ENCODE assay signal across 8 cellular contexts in genomic region chr4:99723555-99724450, GRCh38.
DNase-seq lines count a peak whose midpoint lies in the region; ATAC-seq, FAIRE-seq and TF ChIP-seq lines count a peak whose summit lies in the region.

No MANE protein-coding gene starts in this region.

- no peak overlapping the region for H2AFZ ChIP-seq in IMR-90 (replicated peaks; ENCODE audit: low read length, poor library complexity)

- no peak for TF ChIP-seq EP300 in suprapubic skin (IDR thresholded peaks at IDR 0.05)

- no peaks in the 10 kb centered on the region for H4K20me1 ChIP-seq in IMR-90 (ENCODE audit: insufficient read depth, low read length)

- no peak overlapping the region for H3K27ac ChIP-seq in IMR-90 (ENCODE audit: insufficient read depth, low read length)
- H3K27ac ChIP-seq in kidney (ENCODE audit: low read depth in 2 of 2, low read length in 2 of 2), result peak overlapping the region in 1 of 2 donors; percentile 49
- peak overlapping the region; percentile 18 for H3K27ac ChIP-seq in suprapubic skin
- no peak overlapping the region for H3K27ac ChIP-seq in naive thymus-derived CD4-positive, alpha-beta T cell (ENCODE audit: low read depth, low read length)

- no TSS peak for BruUV-seq in IMR-90 (replicated peaks; lab: Mats Ljungman, UMichigan)

- H2BK5ac ChIP-seq in IMR-90 (ENCODE audit: low read depth, low read length, poor library complexity, severe bottlenecking), result peak overlapping the region; percentile 41

- peak overlapping the region; percentile 52 for H3K4me2 ChIP-seq in IMR-90 (ENCODE audit: low read depth, low read length)

- peaks cover 0 to 13% (median 9%) of the 10 kb centered on the region in 5 donors for H3K27me3 Mint-ChIP-seq in naive thymus-derived CD4-positive, alpha-beta T cell

- H2BK15ac ChIP-seq in IMR-90 (ENCODE audit: low read depth, low read length), result no peak overlapping the region

- H3K4me3 ChIP-seq in AG09309 (ENCODE audit: control insufficient read depth, low read depth, low read length), result no peak overlapping the region
- no peak overlapping the region for H3K4me3 ChIP-seq in IMR-90 (ENCODE audit: insufficient read depth, low read depth, low read length)
- H3K4me3 ChIP-seq in astrocyte of the spinal cord (ENCODE audit: low read depth, low read length), result no peak overlapping the region
- H3K4me3 ChIP-seq in kidney (ENCODE audit: low read length in 2 of 2), result no peak overlapping the region
- no peak overlapping the region for H3K4me3 ChIP-seq in suprapubic skin
- no peak overlapping the region for H3K4me3 ChIP-seq in naive thymus-derived CD4-positive, alpha-beta T cell (ENCODE audit: low read length)

- H3K9me3 ChIP-seq in IMR-90 (ENCODE audit: control insufficient read depth, insufficient read depth, low read length) (no peaks in the 10 kb centered on the region), kidney (ENCODE audit: control insufficient read depth in 1 of 2, low read length in 2 of 2) (no peaks in the 10 kb centered on the region), suprapubic skin (no peaks in the 10 kb centered on the region)
- H3K9me3 ChIP-seq in naive thymus-derived CD4-positive, alpha-beta T cell (ENCODE audit: control insufficient read depth in 2 of 3, low read length in 3 of 3), result no peaks in the 10 kb centered on the region

- H3K79me1 ChIP-seq in IMR-90 (ENCODE audit: low read depth in 1 of 2, low read length in 2 of 2), result no peaks in the 10 kb centered on the region

- CTCF ChIA-PET in IMR-90 (lab: Yijun Ruan, JAX), result interaction anchor here (0.5 to 1.7 kb wide), 7 partner anchors 9 to 261 kb away, joined by 3 to 6 read pairs (median 3); no protein-coding TSS in a partner anchor
- CTCF ChIA-PET in naive thymus-derived CD4-positive, alpha-beta T cell (lab: Charles Lee), result interaction anchor here (0.9 kb wide), 1 partner anchor 225 kb away, joined by 3 read pairs; no protein-coding TSS in a partner anchor

- no peaks in the 10 kb centered on the region for H3K9me1 ChIP-seq in IMR-90 (ENCODE audit: insufficient read depth, low read length)

- no peak overlapping the region for H4K91ac ChIP-seq in IMR-90 (ENCODE audit: insufficient read depth, low read depth, low read length)

- H3K4me1 Mint-ChIP-seq in naive thymus-derived CD4-positive, alpha-beta T cell, result no peaks in the 10 kb centered on the region

- in situ Hi-C loops in IMR-90 (cut with MboI; ENCODE audit: low sequenced_read_pairs), result no loop called here
- in situ Hi-C loops in astrocyte of the spinal cord (cut with HindIII; ENCODE audit: low sequenced_read_pairs), result no loop called here

- H3K36me3 Mint-ChIP-seq in naive thymus-derived CD4-positive, alpha-beta T cell, result no peaks in the 10 kb centered on the region

- H2BK20ac ChIP-seq in IMR-90 (ENCODE audit: low read depth, low read length), result peak overlapping the region; percentile 22; the same call in 1 of the 2 replicates

- DNase-seq in AG09309 (ENCODE audit: low read depth) (peak; percentile 10), IMR-90 (peak; percentile 88), astrocyte of the spinal cord (ENCODE audit: low read depth, low spot score) (peak; percentile 54), kidney (no peak), suprapubic skin (ENCODE audit: low spot score in 2 of 2) (no peak)
- no peak for DNase-seq in naive thymus-derived CD4-positive, alpha-beta T cell

- POLR2A ChIA-PET in IMR-90 (lab: Charles Lee; ENCODE audit: unreplicated experiment), result interaction anchor here (0.6 kb wide), 1 partner anchor 55 kb away, joined by 3 read pairs; no protein-coding TSS in a partner anchor
- POLR2A ChIA-PET in naive thymus-derived CD4-positive, alpha-beta T cell (lab: Charles Lee), result no interaction called here

- peak; percentile 56 for FAIRE-seq in kidney (lab: Jason Lieb, UNC)

- no peak overlapping the region for H4K8ac ChIP-seq in IMR-90 (ENCODE audit: low read depth in 2 of 2, low read length in 2 of 2)

- no peak overlapping the region for H2AK5ac ChIP-seq in IMR-90 (ENCODE audit: low read depth, low read length)

- H3K23ac ChIP-seq in IMR-90 (ENCODE audit: low read depth, low read length), result no peak overlapping the region

- H3K27ac Mint-ChIP-seq in naive thymus-derived CD4-positive, alpha-beta T cell, result no peak overlapping the region

- peaks cover 0 to 6% (median 0%) of the 10 kb centered on the region in 11 donors for H3K9me3 Mint-ChIP-seq in naive thymus-derived CD4-positive, alpha-beta T cell

- no peak overlapping the region for H3K4me3 Mint-ChIP-seq in naive thymus-derived CD4-positive, alpha-beta T cell

- no peak overlapping the region for H2AK9ac ChIP-seq in IMR-90 (replicated peaks; ENCODE audit: low read depth, low read length, poor library complexity)

- TF ChIP-seq POLR2A in IMR-90 (IDR thresholded peaks at IDR 0.05; ENCODE audit: low read depth, low read length), result no peak
- TF ChIP-seq POLR2A in suprapubic skin (IDR thresholded peaks at IDR 0.05), result no peak
- TF ChIP-seq POLR2A in GM18505 (IDR thresholded peaks at IDR 0.05; ENCODE audit: borderline replicate concordance, extremely low read depth, insufficient read depth, insufficient read length), result no peak

- dilution Hi-C loops in IMR-90 (cut with HindIII; ENCODE audit: low sequenced_read_pairs, unreplicated experiment), result no loop called here

- H3K56ac ChIP-seq in IMR-90 (ENCODE audit: extremely low read depth, insufficient read depth, low read length), result no peak overlapping the region

- TF ChIP-seq CTCF in AG09309 (IDR thresholded peaks at IDR 0.05; ENCODE audit: control insufficient read depth, insufficient read depth, low read depth, low read length, missing control alignments) (no peak), IMR-90 (conservative IDR thresholded peaks at IDR 0.05; ENCODE audit: low read depth, low read length) (no peak), astrocyte of the spinal cord (IDR thresholded peaks at IDR 0.05; ENCODE audit: low read depth, low read length) (no peak), kidney (IDR thresholded peaks at IDR 0.05; ENCODE audit: borderline replicate concordance, extremely low read depth, insufficient read depth) (no peak), suprapubic skin (IDR thresholded peaks at IDR 0.05) (no peak)

- peak overlapping the region; percentile 42 for H2BK120ac ChIP-seq in IMR-90 (ENCODE audit: low read depth, low read length)

- peak overlapping the region; percentile 3; the same call in 1 of the 2 replicates for H3K18ac ChIP-seq in IMR-90 (ENCODE audit: low read depth, low read length)

- no peak overlapping the region for H3K9ac ChIP-seq in IMR-90 (ENCODE audit: low read depth, low read length)
- H3K9ac ChIP-seq in kidney (ENCODE audit: low read length in 2 of 2), result no peak overlapping the region

- H3K4me1 ChIP-seq in IMR-90 (ENCODE audit: control insufficient read depth, insufficient read depth, low read length), result peaks cover 6% of the 10 kb centered on the region
- peaks cover 3 to 4% of the 10 kb centered on the region in 2 donors for H3K4me1 ChIP-seq in kidney (ENCODE audit: control insufficient read depth in 1 of 2, insufficient read depth in 1 of 2, low read depth in 1 of 2, low read length in 2 of 2)
- peaks cover 16% of the 10 kb centered on the region for H3K4me1 ChIP-seq in suprapubic skin
- H3K4me1 ChIP-seq in naive thymus-derived CD4-positive, alpha-beta T cell (ENCODE audit: control insufficient read depth in 2 of 2, insufficient read depth in 2 of 2, low read length in 2 of 2), result no peaks in the 10 kb centered on the region

- H4K5ac ChIP-seq in IMR-90 (ENCODE audit: low read depth, low read length), result no peak overlapping the region

- H3K36me3 ChIP-seq in IMR-90 (ENCODE audit: control insufficient read depth, insufficient read depth, low read length) (no peaks in the 10 kb centered on the region), kidney (ENCODE audit: control insufficient read depth in 1 of 2, insufficient read depth in 2 of 2, low read length in 2 of 2) (no peaks in the 10 kb centered on the region), suprapubic skin (no peaks in the 10 kb centered on the region)
- no peaks in the 10 kb centered on the region for H3K36me3 ChIP-seq in naive thymus-derived CD4-positive, alpha-beta T cell (ENCODE audit: control insufficient read depth in 2 of 3, insufficient read depth in 3 of 3, low read length in 3 of 3)

- 0% methylated on average over 2 of the region's 4 CpGs; no CpG with 5 or more reads in 1 of the 2 experiments for WGBS in IMR-90 (ENCODE audit: extremely low coverage in 2 of 2, insufficient read length in 1 of 2), 2 experiments
- 15% methylated on average over 4 of the region's 4 CpGs for WGBS in suprapubic skin

- no peak overlapping the region for H3K4ac ChIP-seq in IMR-90 (ENCODE audit: low read depth, low read length)

- ATAC-seq in IMR-90 (ENCODE audit: low read depth) (peak; percentile 93), GM19351 (IDR thresholded peaks at IDR 0.05; ENCODE audit: unreplicated experiment) (no peak), GM18505 (IDR thresholded peaks at IDR 0.05; ENCODE audit: unreplicated experiment) (no peak)
- no peak for ATAC-seq in naive thymus-derived CD4-positive, alpha-beta T cell

- no peak overlapping the region for H3K14ac ChIP-seq in IMR-90 (replicated peaks; ENCODE audit: low read depth, low read length)

- no peaks in the 10 kb centered on the region for H3K27me3 ChIP-seq in IMR-90 (ENCODE audit: control insufficient read depth, insufficient read depth, low read length)
- no peaks in the 10 kb centered on the region for H3K27me3 ChIP-seq in suprapubic skin
- H3K27me3 ChIP-seq in naive thymus-derived CD4-positive, alpha-beta T cell (ENCODE audit: control insufficient read depth in 2 of 2, insufficient read depth in 2 of 2, low read length in 2 of 2), result no peaks in the 10 kb centered on the region

- intact Hi-C loops in IMR-90 (cut with micrococcal nuclease), result loop anchor here (5.0 kb wide), 1 partner anchor 168 kb away; the partner anchor contains the start of gene LAMTOR3
- intact Hi-C loops in kidney (cut with DNase I), result no loop called here
- intact Hi-C loops in naive thymus-derived CD4-positive, alpha-beta T cell (cut with micrococcal nuclease), result loop anchor here in 1 of 2 donors (5.0 kb wide), 1 partner anchor 163 kb away; no protein-coding TSS in a partner anchor

- TF ChIP-seq RAD21 in IMR-90 (IDR thresholded peaks at IDR 0.05; ENCODE audit: low read length), result no peak

TF ChIP-seq in IMR-90, 13 proteins besides CTCF, POLR2A, EP300 and RAD21:
- TF ChIP-seq MXI1 (IDR thresholded peaks at IDR 0.05; ENCODE audit: borderline replicate concordance, low read depth, low read length) (no peak), RFX5 (IDR thresholded peaks at IDR 0.05; ENCODE audit: low read depth, low read length) (no peak; the same call in 1 of the 2 replicates), CEBPB (IDR thresholded peaks at IDR 0.05; ENCODE audit: low read depth, low read length) (no peak), MAZ (IDR thresholded peaks at IDR 0.05; ENCODE audit: borderline replicate concordance, low read depth, low read length) (no peak), BHLHE40 (IDR thresholded peaks at IDR 0.05; ENCODE audit: low read depth, low read length) (peak; percentile 87), NFE2L2 (IDR thresholded peaks at IDR 0.05; ENCODE audit: low read depth, low read length) (peak; percentile 86), FOS (IDR thresholded peaks at IDR 0.05; ENCODE audit: low read depth, low read length) (peak; percentile 68)

Comparison
In these comparisons a context has a peak if more than half of its experiments do, and no peak if none do; other contexts are left out.
1. DNase-seq: peak in AG09309 (single experiment), IMR-90 (single experiment) and astrocyte of the spinal cord (single experiment); none in kidney (single experiment), suprapubic skin (0 of 2) and naive thymus-derived CD4-positive, alpha-beta T cell (0 of 9).